In genomic region chr15:47442366-47442765, GRCh38 we compare ENCODE assay signal across 32 cellular contexts.
"Had no signal": no experiment of that assay in that cellular context is flagged by ENCODE, and none has a peak within 500 bp of the region (broad histone marks: within the 10 kb centered on the region; RNA-seq: fewer than 3 reads in every experiment).

No MANE protein-coding gene starts in this region.

- DNase-seq: activated effector memory CD4-positive, alpha-beta T cell treated with anti-CD3 and anti-CD28 coated beads, Interleukin-2, amount 50 U/mL, for 16 hours; activated effector memory CD4-positive, alpha-beta T cell treated with Interleukin-2 at 50 U/mL for 16 hours; activated gamma-delta T cell; activated gamma-delta T cell treated with Interleukin-2 at 50 U/mL for 16 hours; activated naive CD4-positive, alpha-beta T cell; activated naive CD4-positive, alpha-beta T cell treated with anti-CD3 and anti-CD28 coated beads for 36 hours; activated naive CD4-positive, alpha-beta T cell treated with anti-CD3 and anti-CD28 coated beads, Interleukin-2, amount 10 ng/mL, durations not matched to agents 7 days and 5 days; activated naive CD4-positive, alpha-beta T cell treated with anti-CD3 and anti-CD28 coated beads, Interleukin-2, amount 50 U/mL, for 16 hours; activated naive CD4-positive, alpha-beta T cell treated with Interleukin-2 at 50 U/mL for 16 hours; activated naive CD8-positive, alpha-beta T cell treated with anti-CD3 and anti-CD28 coated beads for 36 hours; activated naive CD8-positive, alpha-beta T cell treated with anti-CD3 and anti-CD28 coated beads, Interleukin-2, amount 10 ng/mL, durations not matched to agents 7 days and 5 days; activated naive CD8-positive, alpha-beta T cell treated with anti-CD3 and anti-CD28 coated beads, Interleukin-2, amount 50 U/mL, for 24 hours; activated T-cell treated with anti-CD3 and anti-CD28 coated beads, Interleukin-2, amount 50 U/mL, for 1 hour; activated T-cell treated with anti-CD3 and anti-CD28 coated beads, Interleukin-2, amount 50 U/mL, for 24 hours; activated T-cell treated with anti-CD3 and anti-CD28 coated beads, Interleukin-2, amount 50 U/mL, for 4 hours; activated T-cell treated with anti-CD3 and anti-CD28 coated beads, Interleukin-2, amount 50 U/mL, for 48 hours; activated T-cell treated with anti-CD3 and anti-CD28 coated beads, Interleukin-2, amount 50 U/mL, for 72 hours; adrenal gland; amniotic stem cell; amygdala; anterior cingulate cortex; aorta; body of pancreas; brain microvascular endothelial cell; caudate nucleus; central memory CD4-positive, alpha-beta T cell; cerebellar nuclear complex had no signal

- ATAC-seq: activated naive CD4-positive, alpha-beta T cell treated with anti-CD3 and anti-CD28 coated beads, Interleukin-2, amount 50 U/mL, for 72 hours; activated naive CD8-positive, alpha-beta T cell treated with anti-CD3 and anti-CD28 coated beads, Interleukin-2, amount 50 U/mL, for 24 hours; activated T-cell treated with anti-CD3 and anti-CD28 coated beads, Interleukin-2, amount 50 U/mL, for 4 hours; activated T-cell treated with anti-CD3 and anti-CD28 coated beads, Interleukin-2, amount 50 U/mL, for 72 hours; activated T-helper 17 cell treated with anti-CD3 and anti-CD28 coated beads, Interleukin-2, amount 50 U/mL, for 72 hours; body of pancreas had no signal

- H3K4me3 ChIP-seq: adrenal gland, ascending aorta, body of pancreas, breast epithelium, cardiac muscle cell had no signal

- H3K27me3 ChIP-seq: adrenal gland, ascending aorta, body of pancreas, brain microvascular endothelial cell, breast epithelium, cardiac muscle cell had no signal

- H3K4me1 ChIP-seq: adrenal gland, body of pancreas, breast epithelium had no signal

- H3K27ac ChIP-seq: adrenal gland, ascending aorta, body of pancreas, brain microvascular endothelial cell, breast epithelium, cardiac muscle cell had no signal

- H3K9me3 ChIP-seq: adrenal gland, ascending aorta, body of pancreas, breast epithelium had no signal

- H3K36me3 ChIP-seq: adrenal gland, ascending aorta, brain microvascular endothelial cell, breast epithelium, cardiac muscle cell had no signal
